13 cellular contexts compared by ENCODE assay signal in genomic region chr20:32477594-32478512, GRCh38.
DNase-seq lines count a peak whose midpoint lies in the region; ATAC-seq and TF ChIP-seq lines count a peak whose summit lies in the region.
"Had no signal": no experiment of that assay in that cellular context is flagged by ENCODE, and none has a peak within 500 bp of the region (broad histone marks: within the 10 kb centered on the region; RNA-seq: fewer than 3 reads in every experiment).

No MANE protein-coding gene starts in this region.

- no peaks in the 10 kb centered on the region for H3K9me3 Mint-ChIP-seq in activated naive CD8-positive, alpha-beta T cell (ENCODE audit: low read depth)
- H3K9me3 Mint-ChIP-seq in activated naive CD8-positive, alpha-beta T cell treated with anti-CD3 and anti-CD28 coated beads for 36 hours, result no peaks in the 10 kb centered on the region
- H3K9me3 Mint-ChIP-seq: activated CD4-positive, alpha-beta memory T cell treated with anti-CD3 and anti-CD28 coated beads for 36 hours had no signal

- H3K4me1 Mint-ChIP-seq in activated naive CD8-positive, alpha-beta T cell (ENCODE audit: low read depth), result peaks cover 50% of the 10 kb centered on the region
- H3K4me1 Mint-ChIP-seq in activated naive CD8-positive, alpha-beta T cell treated with anti-CD3 and anti-CD28 coated beads for 36 hours, result peaks cover 42% of the 10 kb centered on the region

- H3K27ac ChIP-seq in substantia nigra (ENCODE audit: low read depth, low read length, poor library complexity, severe bottlenecking) (peak overlapping the region; percentile 86), ascending aorta (no peak overlapping the region)

- no peak for DNase-seq in activated naive CD8-positive, alpha-beta T cell treated with anti-CD3 and anti-CD28 coated beads for 36 hours
- peak; percentile 19 to 28 for DNase-seq in cardiac fibroblast (ENCODE audit: low read depth in 2 of 2)
- peak; percentile 69 to 82 (median 79) for DNase-seq in mucosa of descending colon
- peak in 14 of 49 donors; percentile 17 to 69 (median 46) for DNase-seq in substantia nigra (lab: John Stamatoyannopoulos, UW)
- DNase-seq in ascending aorta (ENCODE audit: low spot score in 2 of 2), result no peak
- no peak for DNase-seq in activated T-cell treated with anti-CD3 and anti-CD28 coated beads, Interleukin-2, amount 50 U/mL, for 1 hour
- no peak for DNase-seq in NCI-H345 (lab: John Stamatoyannopoulos, UW)
- DNase-seq: activated CD4-positive, alpha-beta memory T cell treated with anti-CD3 and anti-CD28 coated beads for 36 hours; GF-D8; NCI-H526 treated with DMSO at 0.1 percent for 48 hours; SW 1271 had no signal

- peaks cover 93% of the 10 kb centered on the region for H3K4me1 ChIP-seq in mucosa of descending colon (ENCODE audit: low read depth)
- peaks cover 10 to 29% of the 10 kb centered on the region in 2 donors for H3K4me1 ChIP-seq in ascending aorta

- H3K9me3 ChIP-seq in mucosa of descending colon, result no peaks in the 10 kb centered on the region
- no peaks in the 10 kb centered on the region for H3K9me3 ChIP-seq in ascending aorta

- peak; percentile 3 for ATAC-seq in mucosa of descending colon
- ATAC-seq: sciatic nerve had no signal

- intact Hi-C loops in mucosa of descending colon (cut with DNase I, micrococcal nuclease) (no loop called here), ascending aorta (cut with DNase I) (no loop called here)

- TF ChIP-seq CTCF in cardiac fibroblast (IDR thresholded peaks at IDR 0.05; ENCODE audit: low read depth, low read length) (no peak), mucosa of descending colon (IDR thresholded peaks at IDR 0.05) (no peak), ascending aorta (IDR thresholded peaks at IDR 0.05) (no peak)

- H3K4me3 Mint-ChIP-seq in activated naive CD8-positive, alpha-beta T cell, result peak overlapping the region; percentile 33
- no peak overlapping the region for H3K4me3 Mint-ChIP-seq in activated naive CD8-positive, alpha-beta T cell treated with anti-CD3 and anti-CD28 coated beads for 36 hours
- H3K4me3 Mint-ChIP-seq: activated CD4-positive, alpha-beta memory T cell treated with anti-CD3 and anti-CD28 coated beads for 36 hours had no signal

- H3K27me3 Mint-ChIP-seq in activated naive CD8-positive, alpha-beta T cell, result no peaks in the 10 kb centered on the region
- no peaks in the 10 kb centered on the region for H3K27me3 Mint-ChIP-seq in activated naive CD8-positive, alpha-beta T cell treated with anti-CD3 and anti-CD28 coated beads for 36 hours
- H3K27me3 Mint-ChIP-seq: activated CD4-positive, alpha-beta memory T cell treated with anti-CD3 and anti-CD28 coated beads for 36 hours had no signal

- no peak overlapping the region for H3K4me3 ChIP-seq in cardiac fibroblast (replicated peaks in 1 of 2; ENCODE audit: low read depth in 2 of 2, low read length in 2 of 2)
- no peak overlapping the region for H3K4me3 ChIP-seq in mucosa of descending colon
- no peak overlapping the region for H3K4me3 ChIP-seq in ascending aorta

- H3K27me3 ChIP-seq in ascending aorta, result no peaks in the 10 kb centered on the region

- H3K36me3 Mint-ChIP-seq in activated naive CD8-positive, alpha-beta T cell, result no peaks in the 10 kb centered on the region
- no peaks in the 10 kb centered on the region for H3K36me3 Mint-ChIP-seq in activated naive CD8-positive, alpha-beta T cell treated with anti-CD3 and anti-CD28 coated beads for 36 hours
- H3K36me3 Mint-ChIP-seq: activated CD4-positive, alpha-beta memory T cell treated with anti-CD3 and anti-CD28 coated beads for 36 hours had no signal

- no peaks in the 10 kb centered on the region for H3K36me3 ChIP-seq in mucosa of descending colon (ENCODE audit: low read depth)
- no peaks in the 10 kb centered on the region for H3K36me3 ChIP-seq in ascending aorta

- peak overlapping the region; percentile 73 for H3K27ac Mint-ChIP-seq in activated naive CD8-positive, alpha-beta T cell
- H3K27ac Mint-ChIP-seq in activated naive CD8-positive, alpha-beta T cell treated with anti-CD3 and anti-CD28 coated beads for 36 hours, result no peak overlapping the region
- H3K27ac Mint-ChIP-seq: activated CD4-positive, alpha-beta memory T cell treated with anti-CD3 and anti-CD28 coated beads for 36 hours had no signal

Comparison
In these comparisons a context has a peak if more than half of its experiments do, and no peak if none do; other contexts are left out.
1. DNase-seq: peak in cardiac fibroblast (2 of 2) and mucosa of descending colon (3 of 3); none in activated naive CD8-positive, alpha-beta T cell treated with anti-CD3 and anti-CD28 coated beads for 36 hours (single experiment), ascending aorta (0 of 2), activated T-cell treated with anti-CD3 and anti-CD28 coated beads, Interleukin-2, amount 50 U/mL, for 1 hour (single experiment) and NCI-H345 (single experiment).